In the genomic region with DNA sequence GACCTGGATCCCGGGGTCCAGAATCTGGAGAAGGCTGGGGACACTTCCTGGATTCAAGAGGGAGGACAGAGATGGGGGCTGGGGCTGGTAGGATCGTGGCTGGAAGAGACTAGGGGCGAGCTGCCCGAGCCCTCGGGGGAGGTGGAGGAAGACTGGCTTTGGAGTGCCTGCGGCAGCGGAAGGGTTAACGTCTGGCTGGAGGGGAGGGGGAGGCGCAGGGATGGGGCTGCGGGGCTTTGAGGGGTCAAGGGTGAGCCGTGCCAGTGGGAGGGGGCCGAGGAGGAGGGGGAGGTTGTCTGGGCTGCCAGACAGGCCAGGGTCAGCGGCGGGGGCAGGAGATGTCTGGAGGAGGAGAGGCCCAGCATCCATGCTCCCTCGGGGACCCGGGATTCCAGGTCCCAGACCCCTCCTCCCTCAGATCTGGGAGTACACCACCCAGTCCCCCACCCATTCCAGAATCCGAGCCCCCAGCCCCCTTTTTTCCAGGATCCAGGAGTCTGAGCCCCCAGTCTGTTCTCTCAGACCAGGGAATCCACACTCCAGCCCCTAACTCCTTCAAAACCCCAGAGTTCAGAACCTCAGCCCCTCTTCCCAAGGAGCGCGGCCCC, we compare ENCODE assay signal across 8 cellular contexts. TPM values are rescaled to one million over a fixed set of nuclear protein-coding genes. Genes with fewer than 3 reads are reported as not detected.
DNase-seq lines count a peak whose midpoint lies in the region; ATAC-seq and TF ChIP-seq lines count a peak whose summit lies in the region.

No MANE protein-coding gene starts in this region.

- CTCF ChIA-PET in activated CD8-positive, alpha-beta T cell treated with anti-CD3 and anti-CD28 coated beads for 36 hours (lab: Charles Lee), result interaction anchor here (1.2 kb wide), 1 partner anchor 14 kb away, joined by 4 read pairs; no protein-coding TSS in a partner anchor

- peak; percentile 1 for ATAC-seq in Right ventricle myocardium superior (ENCODE audit: poor library complexity)
- no peak for ATAC-seq in Right ventricle myocardium inferior
- ATAC-seq in activated CD8-positive, alpha-beta T cell treated with anti-CD3 and anti-CD28 coated beads for 36 hours, result no peak

- DNase-seq in Right ventricle myocardium superior, result peak; percentile 58
- no peak for DNase-seq in Right ventricle myocardium inferior (ENCODE audit: missing footprints)
- no peak for DNase-seq in activated CD8-positive, alpha-beta T cell treated with anti-CD3 and anti-CD28 coated beads for 36 hours
- DNase-seq in glutamatergic neuron, result peak; percentile 89
- DNase-seq in osteocyte (ENCODE audit: extremely low spot score, unreplicated experiment), result peak; percentile 87
- DNase-seq in effector CD4-positive, alpha-beta T cell, result no peak
- DNase-seq in middle frontal gyrus (ENCODE audit: extremely low spot score, low spot score), result no peak
- DNase-seq in A172 (ENCODE audit: low spot score), result no peak

- intact Hi-C loops in Right ventricle myocardium superior (cut with DNase I), result no loop called here
- intact Hi-C loops in Right ventricle myocardium inferior (cut with DNase I), result loop anchor here (2.0 kb wide), 4 partner anchors 13 to 501 kb away; a partner anchor contains a TSS
- intact Hi-C loops in activated CD8-positive, alpha-beta T cell treated with anti-CD3 and anti-CD28 coated beads for 36 hours (cut with micrococcal nuclease), result no loop called here

- H3K9me3 Mint-ChIP-seq in activated CD8-positive, alpha-beta T cell treated with anti-CD3 and anti-CD28 coated beads for 36 hours, result peaks cover 4% of the 10 kb centered on the region
- H3K9me3 Mint-ChIP-seq in glutamatergic neuron (ENCODE audit: unreplicated experiment) (peaks cover 23% of the 10 kb centered on the region), osteocyte (ENCODE audit: unreplicated experiment) (no peaks in the 10 kb centered on the region)

- no peak for TF ChIP-seq CTCF in activated CD8-positive, alpha-beta T cell treated with anti-CD3 and anti-CD28 coated beads for 36 hours (IDR thresholded peaks at IDR 0.05)
- TF ChIP-seq CTCF in glutamatergic neuron (IDR thresholded peaks at IDR 0.05; ENCODE audit: partially characterized antibody, unreplicated experiment) (no peak), osteocyte (IDR thresholded peaks at IDR 0.05) (no peak)

- H3K36me3 Mint-ChIP-seq in activated CD8-positive, alpha-beta T cell treated with anti-CD3 and anti-CD28 coated beads for 36 hours (ENCODE audit: low read depth), result no peaks in the 10 kb centered on the region
- H3K36me3 Mint-ChIP-seq in glutamatergic neuron (ENCODE audit: unreplicated experiment), result peaks cover 12% of the 10 kb centered on the region
- peaks cover 14% of the 10 kb centered on the region for H3K36me3 Mint-ChIP-seq in osteocyte (ENCODE audit: unreplicated experiment)

- peak overlapping the region; percentile 79 for H3K27ac Mint-ChIP-seq in activated CD8-positive, alpha-beta T cell treated with anti-CD3 and anti-CD28 coated beads for 36 hours
- H3K27ac Mint-ChIP-seq in glutamatergic neuron (ENCODE audit: unreplicated experiment) (peak overlapping the region; percentile 89), osteocyte (ENCODE audit: unreplicated experiment) (peak overlapping the region; percentile 96)

- POLR2A ChIA-PET in activated CD8-positive, alpha-beta T cell treated with anti-CD3 and anti-CD28 coated beads for 36 hours (lab: Charles Lee), result interaction anchor here (0.9 to 3.4 kb wide), 3 partner anchors 9 to 18 kb away, joined by 3 to 13 read pairs (median 4); no protein-coding TSS in a partner anchor

- H3K4me1 Mint-ChIP-seq in activated CD8-positive, alpha-beta T cell treated with anti-CD3 and anti-CD28 coated beads for 36 hours (ENCODE audit: low read depth), result peaks cover 15% of the 10 kb centered on the region
- H3K4me1 Mint-ChIP-seq in glutamatergic neuron (ENCODE audit: low read depth, unreplicated experiment), result peaks cover 21% of the 10 kb centered on the region
- H3K4me1 Mint-ChIP-seq in osteocyte (ENCODE audit: unreplicated experiment), result peaks cover 52% of the 10 kb centered on the region

- peaks cover 9% of the 10 kb centered on the region for H3K27me3 Mint-ChIP-seq in activated CD8-positive, alpha-beta T cell treated with anti-CD3 and anti-CD28 coated beads for 36 hours
- H3K27me3 Mint-ChIP-seq in glutamatergic neuron (ENCODE audit: unreplicated experiment), result peaks cover 16% of the 10 kb centered on the region
- no peaks in the 10 kb centered on the region for H3K27me3 Mint-ChIP-seq in osteocyte (ENCODE audit: unreplicated experiment)

- peak overlapping the region; percentile 78 for H3K4me3 Mint-ChIP-seq in activated CD8-positive, alpha-beta T cell treated with anti-CD3 and anti-CD28 coated beads for 36 hours
- H3K4me3 Mint-ChIP-seq in glutamatergic neuron (ENCODE audit: unreplicated experiment) (peak overlapping the region; percentile 87), osteocyte (ENCODE audit: unreplicated experiment) (peak overlapping the region; percentile 92)

RNA-seq across cellular contexts. Expression of a gene that starts 3.3 kb away (rescaled TPM):
- total RNA-seq in Right ventricle myocardium superior (10.1 TPM), Right ventricle myocardium inferior (14.6 TPM), glutamatergic neuron (ENCODE audit: unreplicated experiment) (27.2 TPM), osteocyte (32.2 and 36.9 TPM in 2 replicates)
- total RNA-seq in activated CD8-positive, alpha-beta T cell treated with anti-CD3 and anti-CD28 coated beads for 36 hours, result 1 to 10 TPM; 2.4 to 4.6 TPM
- 0.52 and 3.2 TPM in 2 replicates for total RNA-seq in A172 (2014; rRNA removed; shearing (Covaris generic))

RNA-seq across cellular contexts. Expression of a gene that starts 33.9 kb away (rescaled TPM):
- 0.70 TPM for total RNA-seq in Right ventricle myocardium superior
- 0.57 TPM for total RNA-seq in Right ventricle myocardium inferior
- not detected for total RNA-seq in activated CD8-positive, alpha-beta T cell treated with anti-CD3 and anti-CD28 coated beads for 36 hours
- 4.4 TPM for total RNA-seq in glutamatergic neuron (ENCODE audit: unreplicated experiment)
- not detected in 2 replicates for total RNA-seq in osteocyte
- not detected in 2 replicates for total RNA-seq in A172 (2014; rRNA removed; shearing (Covaris generic))

RNA-seq across cellular contexts. Expression of a gene that starts 43.2 kb away (rescaled TPM):
- total RNA-seq in Right ventricle myocardium superior (1.00 TPM), Right ventricle myocardium inferior (1.2 TPM), glutamatergic neuron (ENCODE audit: unreplicated experiment) (not detected), osteocyte (not detected in 2 replicates)
- total RNA-seq in activated CD8-positive, alpha-beta T cell treated with anti-CD3 and anti-CD28 coated beads for 36 hours, result not detected
- not detected in 2 replicates for total RNA-seq in A172 (2014; rRNA removed; shearing (Covaris generic))

RNA-seq across cellular contexts. Expression of a gene that starts 59.7 kb away (rescaled TPM):
- total RNA-seq in Right ventricle myocardium superior, result not detected
- total RNA-seq in Right ventricle myocardium inferior, result not detected
- not detected for total RNA-seq in activated CD8-positive, alpha-beta T cell treated with anti-CD3 and anti-CD28 coated beads for 36 hours
- not detected for total RNA-seq in glutamatergic neuron (ENCODE audit: unreplicated experiment)
- not detected in 2 replicates for total RNA-seq in osteocyte
- not detected in 2 replicates for total RNA-seq in A172 (2014; rRNA removed; shearing (Covaris generic))

Comparison
In these comparisons a context has a peak if more than half of its experiments do, and no peak if none do; other contexts are left out.
1. DNase-seq: peak in Right ventricle myocardium superior (single experiment), glutamatergic neuron (single experiment) and osteocyte (single experiment); none in Right ventricle myocardium inferior (single experiment), activated CD8-positive, alpha-beta T cell treated with anti-CD3 and anti-CD28 coated beads for 36 hours (single experiment), effector CD4-positive, alpha-beta T cell (single experiment), middle frontal gyrus (single experiment) and A172 (single experiment).
2. Peak in every context shown above with its lines, with median percentiles within 50 percentile points of each other: H3K27ac Mint-ChIP-seq and H3K4me3 Mint-ChIP-seq.